25 cellular contexts compared by ENCODE assay signal in genomic region chr5:54539001-54539400, GRCh38.
"Had no signal": no experiment of that assay in that cellular context is flagged by ENCODE, and none has a peak within 500 bp of the region (broad histone marks: within the 10 kb centered on the region; RNA-seq: fewer than 3 reads in every experiment).

No MANE protein-coding gene starts in this region.

- DNase-seq: activated CD4-positive, alpha-beta memory T cell treated with anti-CD3 and anti-CD28 coated beads, Interleukin-2, amount 10 ng/mL, durations not matched to agents 7 days and 5 days; activated CD4-positive, alpha-beta T cell treated with anti-CD3 and anti-CD28 coated beads for 36 hours; activated CD4-positive, alpha-beta T cell treated with anti-CD3 and anti-CD28 coated beads, Interleukin-2, amount 50 U/mL, for 1 hour; activated gamma-delta T cell; activated naive CD4-positive, alpha-beta T cell treated with anti-CD3 and anti-CD28 coated beads for 36 hours; activated T-cell treated with anti-CD3 and anti-CD28 coated beads for 4 hours; activated T-cell treated with anti-CD3 and anti-CD28 coated beads, Interleukin-2, amount 50 U/mL, for 48 hours; amygdala; brain microvascular endothelial cell; NCI-H1048; NCI-H1930; NCI-H2171; NCI-H2227 treated with DMSO at 0.1 percent for 48 hours; NCI-H526; NCI-H774; SIG-M5; T-cell; T-helper 2 cell; T1000; WERI-Rb-1 had no signal

- H3K4me2 ChIP-seq: KMS-11 had no signal

- H3K27ac ChIP-seq: brain microvascular endothelial cell, cardiac muscle cell, KMS-11, WERI-Rb-1 had no signal

- H3K9me3 Mint-ChIP-seq: activated CD4-positive, alpha-beta memory T cell treated with anti-CD3 and anti-CD28 coated beads, Interleukin-2, amount 10 ng/mL, durations not matched to agents 7 days and 5 days; activated naive CD4-positive, alpha-beta T cell treated with anti-CD3 and anti-CD28 coated beads for 36 hours; activated T-helper 17 cell treated with anti-CD3 and anti-CD28 coated beads, Interleukin-2, amount 50 U/mL, for 72 hours; T-cell had no signal

- H3K4me3 Mint-ChIP-seq: activated CD4-positive, alpha-beta memory T cell treated with anti-CD3 and anti-CD28 coated beads, Interleukin-2, amount 10 ng/mL, durations not matched to agents 7 days and 5 days; activated CD4-positive, alpha-beta T cell treated with anti-CD3 and anti-CD28 coated beads for 36 hours; activated naive CD4-positive, alpha-beta T cell treated with anti-CD3 and anti-CD28 coated beads for 36 hours; activated naive CD8-positive, alpha-beta T cell; activated T-helper 17 cell treated with anti-CD3 and anti-CD28 coated beads, Interleukin-2, amount 50 U/mL, for 72 hours; T-cell had no signal

- H3K27me3 ChIP-seq: brain microvascular endothelial cell, cardiac muscle cell had no signal

- ATAC-seq: activated CD4-positive, alpha-beta T cell treated with anti-CD3 and anti-CD28 coated beads for 36 hours; activated T-helper 17 cell treated with anti-CD3 and anti-CD28 coated beads, Interleukin-2, amount 50 U/mL, for 72 hours; T-cell had no signal

- H3K27me3 Mint-ChIP-seq: activated CD4-positive, alpha-beta memory T cell treated with anti-CD3 and anti-CD28 coated beads, Interleukin-2, amount 10 ng/mL, durations not matched to agents 7 days and 5 days; activated CD4-positive, alpha-beta T cell treated with anti-CD3 and anti-CD28 coated beads for 36 hours; activated naive CD8-positive, alpha-beta T cell; activated T-helper 17 cell treated with anti-CD3 and anti-CD28 coated beads, Interleukin-2, amount 50 U/mL, for 72 hours; T-cell had no signal

- H3K27ac Mint-ChIP-seq: activated CD4-positive, alpha-beta memory T cell treated with anti-CD3 and anti-CD28 coated beads, Interleukin-2, amount 10 ng/mL, durations not matched to agents 7 days and 5 days; activated CD4-positive, alpha-beta T cell treated with anti-CD3 and anti-CD28 coated beads for 36 hours; activated naive CD4-positive, alpha-beta T cell treated with anti-CD3 and anti-CD28 coated beads for 36 hours; activated naive CD8-positive, alpha-beta T cell; activated T-helper 17 cell treated with anti-CD3 and anti-CD28 coated beads, Interleukin-2, amount 50 U/mL, for 72 hours; T-cell had no signal

- H3K36me3 ChIP-seq: brain microvascular endothelial cell, cardiac muscle cell, WERI-Rb-1 had no signal

- H3K4me3 ChIP-seq: cardiac muscle cell, SK-N-MC had no signal

- H3K9ac ChIP-seq: KMS-11 had no signal
